In genomic region chr10:15197911-15198310, GRCh38 we compare ENCODE assay signal across 2 cellular contexts.
TF ChIP-seq lines count a peak whose summit lies in the region.

No MANE protein-coding gene starts in this region.

TF ChIP-seq in IMR-90, 13 proteins besides CTCF, POLR2A, EP300 and RAD21:
- TF ChIP-seq SMC3 (IDR thresholded peaks at IDR 0.05; ENCODE audit: low read depth, low read length), result no peak
- TF ChIP-seq RFX5 (IDR thresholded peaks at IDR 0.05; ENCODE audit: low read depth, low read length), result no peak

TF ChIP-seq in endothelial cell of umbilical vein, 7 proteins besides CTCF, POLR2A, EP300 and RAD21:
- no peak for TF ChIP-seq POLR2AphosphoS5 (IDR thresholded peaks at IDR 0.05; ENCODE audit: insufficient read depth, low read depth, low read length)
- TF ChIP-seq JUN (IDR thresholded peaks at IDR 0.05; ENCODE audit: borderline replicate concordance, insufficient read depth, insufficient read length, low read depth), result no peak
- no peak for TF ChIP-seq EZH2 (IDR thresholded peaks at IDR 0.05; ENCODE audit: borderline replicate concordance, low read depth, low read length, severe bottlenecking)
- TF ChIP-seq MYC (IDR thresholded peaks at IDR 0.05; ENCODE audit: low read depth, low read length), result no peak
- TF ChIP-seq MAX (IDR thresholded peaks at IDR 0.05; ENCODE audit: insufficient read depth, insufficient read length), result no peak
- no peak for TF ChIP-seq FOS (IDR thresholded peaks at IDR 0.05; ENCODE audit: borderline replicate concordance, insufficient read depth, low read length)
- TF ChIP-seq GATA2 (IDR thresholded peaks at IDR 0.05; ENCODE audit: insufficient read depth, insufficient read length, low read depth, low read length), result no peak
